Comparison of ENCODE assay signal across 18 cellular contexts in the genomic region with DNA sequence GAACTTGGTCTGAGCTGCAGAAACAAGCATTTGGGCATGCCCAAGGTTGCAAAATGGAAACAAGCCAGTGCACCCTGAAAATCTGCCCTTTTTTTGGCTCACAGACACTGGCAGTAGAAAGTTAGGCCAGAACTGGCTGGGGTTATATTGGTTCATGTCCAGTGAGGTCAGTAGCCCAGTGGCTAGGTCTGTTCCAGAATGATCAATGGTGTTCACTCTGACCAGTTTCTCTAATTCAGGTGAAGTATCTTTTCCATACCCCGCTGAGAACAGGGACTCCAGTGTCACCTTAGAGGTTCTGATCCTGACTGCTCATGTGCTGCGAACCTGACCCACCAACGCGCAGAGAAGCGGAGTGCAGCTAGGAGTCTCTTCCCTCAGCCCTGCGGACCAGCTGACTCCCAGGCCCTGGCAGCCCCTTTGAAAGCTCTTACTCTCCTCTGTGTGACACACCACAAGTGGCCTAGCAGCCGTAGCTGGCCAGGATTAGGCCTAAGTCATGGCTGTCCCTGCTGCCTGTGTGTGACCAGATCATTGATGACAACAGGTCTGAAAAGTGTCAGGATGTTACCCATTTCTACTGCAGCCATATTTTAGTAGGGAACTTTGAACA.
DNase-seq lines count a peak whose midpoint lies in the region; ATAC-seq and TF ChIP-seq lines count a peak whose summit lies in the region.
"Had no signal": no experiment of that assay in that cellular context is flagged by ENCODE, and none has a peak within 500 bp of the region (broad histone marks: within the 10 kb centered on the region; RNA-seq: fewer than 3 reads in every experiment).

No MANE protein-coding gene starts in this region.

- no peak overlapping the region for H2BK20ac ChIP-seq in H9 (ENCODE audit: low read depth, low read length, poor library complexity, severe bottlenecking)

- H2BK12ac ChIP-seq in H9 (ENCODE audit: insufficient read length, low read depth, low read length) (no peak overlapping the region), trophoblast cell (ENCODE audit: low read length) (peak overlapping the region; percentile 24)

- no peaks in the 10 kb centered on the region; the same call in 1 of the 2 replicates for H3K27me3 Mint-ChIP-seq in H9 (ENCODE audit: low read depth)
- no peaks in the 10 kb centered on the region for H3K27me3 Mint-ChIP-seq in dendritic cell treated with granulocyte-macrophage colony-stimulating factor and Interleukin-4, amounts not matched to agents 40 ng/mL and 50 ng/mL, for 4 days
- H3K27me3 Mint-ChIP-seq: activated CD8-positive, alpha-beta memory T cell treated with anti-CD3 and anti-CD28 coated beads, Interleukin-2, amount 10 ng/mL, durations not matched to agents 7 days and 5 days; stimulated activated naive CD8-positive, alpha-beta T cell treated with anti-CD3 and anti-CD28 coated beads, Interleukin-15, Interleukin-2, amounts not matched to agents 100 ng/mL and 50 ng/mL, for 24 hours had no signal

- H3K27ac ChIP-seq in H9 (ENCODE audit: insufficient read length, low read depth, low read length) = no peak overlapping the region
- H3K27ac ChIP-seq in right lobe of liver = peak overlapping the region; percentile 25 to 97 (median 84)
- no peak overlapping the region for H3K27ac ChIP-seq in trophoblast cell (ENCODE audit: low read depth, low read length)

- H3K27me3 ChIP-seq in H9 (ENCODE audit: insufficient read depth, low read length) (no peaks in the 10 kb centered on the region), right lobe of liver (no peaks in the 10 kb centered on the region), trophoblast cell (ENCODE audit: insufficient read depth, low read length) (no peaks in the 10 kb centered on the region)

- H3K14ac ChIP-seq in H9 (ENCODE audit: insufficient read depth, low read length) (no peak overlapping the region), trophoblast cell (ENCODE audit: low read length) (no peak overlapping the region)

- TF ChIP-seq POLR2A in right lobe of liver (IDR thresholded peaks at IDR 0.05) = no peak

- peaks cover 6 to 36% (median 33%) of the 10 kb centered on the region in 3 experiments; a peak in 6 of 7 replicates for H3K36me3 Mint-ChIP-seq in H9 (ENCODE audit: insufficient read depth in 1 of 3, low read depth in 3 of 3)
- peaks cover 82% of the 10 kb centered on the region for H3K36me3 Mint-ChIP-seq in dendritic cell treated with granulocyte-macrophage colony-stimulating factor and Interleukin-4, amounts not matched to agents 40 ng/mL and 50 ng/mL, for 4 days (ENCODE audit: low read depth)

- intact Hi-C loops in dendritic cell treated with granulocyte-macrophage colony-stimulating factor and Interleukin-4, amounts not matched to agents 40 ng/mL and 50 ng/mL, for 4 days (cut with micrococcal nuclease) = no loop called here
- intact Hi-C loops in right lobe of liver (cut with DNase I) = no loop called here

- no peak overlapping the region for H4K5ac ChIP-seq in H9 (ENCODE audit: insufficient read length, low read depth, low read length)

- no peaks in the 10 kb centered on the region for H4K20me1 ChIP-seq in H9 (ENCODE audit: control insufficient read depth, insufficient read depth, insufficient read length)

- no peak overlapping the region for H3K23ac ChIP-seq in H9 (ENCODE audit: insufficient read length, low read depth, low read length)
- no peak overlapping the region for H3K23ac ChIP-seq in trophoblast cell (ENCODE audit: low read length)

- TF ChIP-seq CTCF in H9 (conservative IDR thresholded peaks at IDR 0.05) (no peak), right lobe of liver (IDR thresholded peaks at IDR 0.05) (no peak)

- H3K36me3 ChIP-seq in right lobe of liver (peaks cover 0 to 31% (median 11%) of the 10 kb centered on the region in 4 donors), trophoblast cell (ENCODE audit: control insufficient read depth in 1 of 2, insufficient read depth in 2 of 2, low read length in 2 of 2) (peaks cover 24 to 38% of the 10 kb centered on the region in 2 experiments)

- WGBS in H9 (ENCODE audit: extremely low coverage, insufficient read length, low lambda C conversion rate) = no CpG with 5 or more reads among the region's 7 CpGs
- 67% methylated on average over 2 of the region's 7 CpGs for WGBS in right lobe of liver (ENCODE audit: insufficient coverage, low coverage, low lambda C conversion rate, missing lambda C conversion rate)
- no CpG with 5 or more reads among the region's 7 CpGs for WGBS in trophoblast cell (ENCODE audit: extremely low coverage, insufficient coverage, insufficient read length)

- H3K18ac ChIP-seq in H9 (ENCODE audit: insufficient read length, low read depth, low read length) (no peak overlapping the region), trophoblast cell (ENCODE audit: low read length) (no peak overlapping the region)

- H3K9ac ChIP-seq in H9 (ENCODE audit: extremely low read depth, insufficient read length, low read length) (no peak overlapping the region), trophoblast cell (ENCODE audit: low read length) (no peak overlapping the region)

- no peak overlapping the region for H3K4ac ChIP-seq in H9 (ENCODE audit: low read depth, low read length)
- no peak overlapping the region for H3K4ac ChIP-seq in trophoblast cell (ENCODE audit: low read depth, low read length)

- H3T11ph ChIP-seq in H9 (ENCODE audit: low read length) = no peak overlapping the region

- ATAC-seq in right lobe of liver (peak; percentile 51 to 90 (median 72)), HG03108 (IDR thresholded peaks at IDR 0.05; ENCODE audit: unreplicated experiment) (no peak)
- ATAC-seq: activated CD8-positive, alpha-beta memory T cell treated with anti-CD3 and anti-CD28 coated beads, Interleukin-2, amount 10 ng/mL, durations not matched to agents 7 days and 5 days; PC-3 had no signal

- H2BK15ac ChIP-seq in H9 (ENCODE audit: low read depth, low read length) = no peak overlapping the region

- H3K9me3 ChIP-seq in H9 (ENCODE audit: control insufficient read depth, low read depth, low read length) (no peaks in the 10 kb centered on the region), right lobe of liver (no peaks in the 10 kb centered on the region), trophoblast cell (ENCODE audit: insufficient read depth, low read depth, low read length) (no peaks in the 10 kb centered on the region)
- H3K9me3 ChIP-seq: HAP-1 had no signal

- H3K79me2 ChIP-seq in H9 (ENCODE audit: insufficient read depth, low read length) (no peaks in the 10 kb centered on the region), trophoblast cell (ENCODE audit: control insufficient read depth, insufficient read depth, low read length, poor library complexity) (no peaks in the 10 kb centered on the region)

- H2BK5ac ChIP-seq in H9 (ENCODE audit: insufficient read length, low read length) (no peak overlapping the region), trophoblast cell (ENCODE audit: low read depth, low read length, poor library complexity) (no peak overlapping the region)

- H3K4me2 ChIP-seq in H9 (ENCODE audit: insufficient read depth, insufficient read length, low read length) = no peak overlapping the region
- H3K4me2 ChIP-seq in trophoblast cell (ENCODE audit: low read length) = no peak overlapping the region

- H3K27ac Mint-ChIP-seq in H9 = peak overlapping the region; percentile 21 to 90 (median 45); a peak in 3 of 7 replicates
- H3K27ac Mint-ChIP-seq in dendritic cell treated with granulocyte-macrophage colony-stimulating factor and Interleukin-4, amounts not matched to agents 40 ng/mL and 50 ng/mL, for 4 days = peak overlapping the region; percentile 54
- H3K27ac Mint-ChIP-seq: activated CD8-positive, alpha-beta memory T cell treated with anti-CD3 and anti-CD28 coated beads, Interleukin-2, amount 10 ng/mL, durations not matched to agents 7 days and 5 days had no signal

- no peaks in the 10 kb centered on the region for H3K23me2 ChIP-seq in H9 (ENCODE audit: insufficient read length, low read depth, low read length, poor library complexity, severe bottlenecking)

- no peaks in the 10 kb centered on the region for H3K4me1 Mint-ChIP-seq in H9
- peaks cover 11% of the 10 kb centered on the region for H3K4me1 Mint-ChIP-seq in dendritic cell treated with granulocyte-macrophage colony-stimulating factor and Interleukin-4, amounts not matched to agents 40 ng/mL and 50 ng/mL, for 4 days (ENCODE audit: low read depth)

- H2BK120ac ChIP-seq in H9 (ENCODE audit: low read depth, low read length, poor library complexity, severe bottlenecking) = no peak overlapping the region
- no peak overlapping the region for H2BK120ac ChIP-seq in trophoblast cell (ENCODE audit: insufficient read depth, low read length, poor library complexity)

- H4K91ac ChIP-seq in H9 (ENCODE audit: insufficient read length, low read depth, low read length) (no peak overlapping the region), trophoblast cell (ENCODE audit: low read depth, low read length) (no peak overlapping the region)

- H3K9me3 Mint-ChIP-seq in H9 = no peaks in the 10 kb centered on the region
- no peaks in the 10 kb centered on the region for H3K9me3 Mint-ChIP-seq in dendritic cell treated with granulocyte-macrophage colony-stimulating factor and Interleukin-4, amounts not matched to agents 40 ng/mL and 50 ng/mL, for 4 days
- H3K9me3 Mint-ChIP-seq: stimulated activated naive CD8-positive, alpha-beta T cell treated with anti-CD3 and anti-CD28 coated beads, Interleukin-15, Interleukin-2, amounts not matched to agents 100 ng/mL and 50 ng/mL, for 24 hours had no signal

- H3K4me3 ChIP-seq in right lobe of liver = no peak overlapping the region
- H3K4me3 ChIP-seq in trophoblast cell (ENCODE audit: low read depth, low read length) = no peak overlapping the region
- H3K4me3 ChIP-seq: HAP-1 had no signal

- H2AFZ ChIP-seq in H9 (ENCODE audit: low read length) (no peak overlapping the region), trophoblast cell (ENCODE audit: insufficient read depth, low read length, poor library complexity) (no peak overlapping the region)

- no peak overlapping the region for H3K4me3 Mint-ChIP-seq in H9
- H3K4me3 Mint-ChIP-seq in dendritic cell treated with granulocyte-macrophage colony-stimulating factor and Interleukin-4, amounts not matched to agents 40 ng/mL and 50 ng/mL, for 4 days = no peak overlapping the region
- H3K4me3 Mint-ChIP-seq: activated CD8-positive, alpha-beta memory T cell treated with anti-CD3 and anti-CD28 coated beads, Interleukin-2, amount 10 ng/mL, durations not matched to agents 7 days and 5 days; stimulated activated naive CD8-positive, alpha-beta T cell treated with anti-CD3 and anti-CD28 coated beads, Interleukin-15, Interleukin-2, amounts not matched to agents 100 ng/mL and 50 ng/mL, for 24 hours had no signal

- H3K4me1 ChIP-seq in H9 (ENCODE audit: insufficient read depth, low read length) (no peaks in the 10 kb centered on the region), right lobe of liver (peaks cover 0 to 28% (median 3%) of the 10 kb centered on the region in 4 donors), trophoblast cell (ENCODE audit: control insufficient read depth in 1 of 2, insufficient read depth in 2 of 2, low read length in 2 of 2) (no peaks in the 10 kb centered on the region)
- H3K4me1 ChIP-seq: HAP-1 had no signal

- H4K8ac ChIP-seq in H9 (replicated peaks; ENCODE audit: insufficient read length, low read depth, low read length) = no peak overlapping the region
- no peak overlapping the region for H4K8ac ChIP-seq in trophoblast cell (ENCODE audit: low read depth, low read length)

- no peak overlapping the region for H2AK5ac ChIP-seq in H9 (ENCODE audit: insufficient read length, low read length)
- H2AK5ac ChIP-seq in trophoblast cell (ENCODE audit: low read length) = no peak overlapping the region

- H3K79me1 ChIP-seq in H9 (ENCODE audit: insufficient read depth, low read depth, low read length, poor library complexity, severe bottlenecking) = no peaks in the 10 kb centered on the region
- peaks cover 4% of the 10 kb centered on the region for H3K79me1 ChIP-seq in trophoblast cell (ENCODE audit: low read length)

- no peak overlapping the region for H4K12ac ChIP-seq in trophoblast cell (ENCODE audit: low read depth, low read length)

- DNase-seq in H9 (no peak), right lobe of liver (peak in 2 of 3 donors; percentile 64 to 65), trophoblast cell (no peak), KG1 (lab: John Stamatoyannopoulos, UW) (no peak), inferior parietal cortex (ENCODE audit: extremely low spot score) (no peak), AML-193 (lab: John Stamatoyannopoulos, UW) (no peak)
- DNase-seq: activated CD8-positive, alpha-beta memory T cell treated with anti-CD3 and anti-CD28 coated beads, Interleukin-2, amount 10 ng/mL, durations not matched to agents 7 days and 5 days; activated naive CD4-positive, alpha-beta T cell; effector CD4-positive, alpha-beta T cell; MM.1S; NCI-H1930; NCI-H526 treated with DMSO at 0.1 percent for 48 hours; occipital lobe; PC-3 had no signal

- H3K56ac ChIP-seq in H9 (ENCODE audit: insufficient read length, low read depth, low read length) = no peak overlapping the region

Comparison
In these comparisons a context has a peak if more than half of its experiments do, and no peak if none do; other contexts are left out.
1. DNase-seq: peak in right lobe of liver (2 of 3); none in H9 (single experiment), trophoblast cell (0 of 2), KG1 (single experiment), inferior parietal cortex (single experiment) and AML-193 (0 of 2).
2. H3K27ac ChIP-seq: peak in right lobe of liver (3 of 3); none in H9 (single experiment) and trophoblast cell (single experiment).